Comparison of ENCODE assay signal across 28 cellular contexts in genomic region chr10:15259136-15259535, GRCh38.
"Had no signal": no experiment of that assay in that cellular context is flagged by ENCODE, and none has a peak within 500 bp of the region (broad histone marks: within the 10 kb centered on the region; RNA-seq: fewer than 3 reads in every experiment).

No MANE protein-coding gene starts in this region.

- H3K4me1 ChIP-seq: colonic mucosa, foreskin keratinocyte, gastrocnemius medialis had no signal

- H3K4me2 ChIP-seq: hepatocyte had no signal

- H2AFZ ChIP-seq: hepatocyte had no signal

- FAIRE-seq: colon, endometrium, endothelial cell of umbilical vein, frontal cortex had no signal

- H3K79me2 ChIP-seq: hepatocyte had no signal

- DNase-seq: colonic mucosa; cortex of kidney; dermis blood vessel endothelial cell; dorsolateral prefrontal cortex; effector CD4-positive, alpha-beta T cell; effector CD8-positive, alpha-beta T cell; effector memory CD4-positive, alpha-beta T cell; effector memory CD8-positive, alpha-beta T cell; endodermal cell; erythroblast; esophagus squamous epithelium; foreskin fibroblast; foreskin keratinocyte; foreskin melanocyte; gastrocnemius medialis; glutamatergic neuron; heart left ventricle; heart right ventricle had no signal

- H3K27ac ChIP-seq: colonic mucosa, coronary artery, epithelial cell of prostate, esophagus muscularis mucosa, esophagus squamous epithelium, foreskin keratinocyte, gastrocnemius medialis, gastroesophageal sphincter, heart left ventricle, heart right ventricle, hepatocyte had no signal

- H3K9me3 ChIP-seq: colonic mucosa, esophagus muscularis mucosa, esophagus squamous epithelium, gastrocnemius medialis, gastroesophageal sphincter, heart left ventricle, heart right ventricle had no signal

- H3K4me3 ChIP-seq: colonic mucosa, coronary artery, dorsolateral prefrontal cortex, esophagus muscularis mucosa, esophagus squamous epithelium, gastrocnemius medialis, gastroesophageal sphincter, heart left ventricle, heart right ventricle, hepatocyte had no signal

- H3K27me3 ChIP-seq: colonic mucosa, dorsolateral prefrontal cortex, esophagus muscularis mucosa, esophagus squamous epithelium, foreskin keratinocyte, gastrocnemius medialis, gastroesophageal sphincter, heart right ventricle, hepatocyte had no signal

- ATAC-seq: effector memory CD8-positive, alpha-beta T cell; esophagus mucosa; foreskin keratinocyte; gastrocnemius medialis; gastroesophageal sphincter; heart left ventricle; heart right ventricle had no signal

- H3K36me3 ChIP-seq: colonic mucosa, esophagus muscularis mucosa, esophagus squamous epithelium, gastrocnemius medialis, heart left ventricle, heart right ventricle had no signal
